18 cellular contexts compared by ENCODE assay signal in genomic region chr2:197142074-197142473, GRCh38.
DNase-seq lines count a peak whose midpoint lies in the region; ATAC-seq and TF ChIP-seq lines count a peak whose summit lies in the region.
"Had no signal": no experiment of that assay in that cellular context is flagged by ENCODE, and none has a peak within 500 bp of the region (broad histone marks: within the 10 kb centered on the region; RNA-seq: fewer than 3 reads in every experiment).

No MANE protein-coding gene starts in this region.

- H3K4me3 Mint-ChIP-seq in activated CD4-positive, alpha-beta T cell treated with anti-CD3 and anti-CD28 coated beads, Interleukin-2, amount 10 ng/mL, durations not matched to agents 24 days and 14 days: no peak overlapping the region
- H3K4me3 Mint-ChIP-seq in stimulated activated effector memory CD8-positive, alpha-beta T cell treated with anti-CD3 and anti-CD28 coated beads, Interleukin-12 subunit alpha, Interleukin-12 subunit beta, amount 100 ng/mL, for 72 hours: no peak overlapping the region

- peak overlapping the region; percentile 41 for H3K9ac ChIP-seq in OCI-LY3 (ENCODE audit: low read length)

- no peaks in the 10 kb centered on the region for H4K20me1 ChIP-seq in OCI-LY3 (ENCODE audit: insufficient read depth, low read length)

- peak overlapping the region; percentile 77 for H3K4me2 ChIP-seq in OCI-LY3 (ENCODE audit: low read length)
- H3K4me2 ChIP-seq: A549 had no signal

- H3K4me1 ChIP-seq in OCI-LY3 (ENCODE audit: low read length): peaks cover 80% of the 10 kb centered on the region
- H3K4me1 ChIP-seq in adrenal gland (replicated peaks in 1 of 2): peaks cover 27 to 45% of the 10 kb centered on the region in 2 donors
- H3K4me1 ChIP-seq in left lung: peaks cover 11 to 57% of the 10 kb centered on the region in 2 donors

- peaks cover 4% of the 10 kb centered on the region; the same call in 1 of the 2 replicates for H3K79me2 ChIP-seq in OCI-LY3 (ENCODE audit: low read length)

- WGBS in adrenal gland, 4 donors: 14 to 24% (median 21%) methylated on average over 1 of the region's 1 CpG

- ATAC-seq in stimulated activated effector memory CD8-positive, alpha-beta T cell treated with anti-CD3 and anti-CD28 coated beads, Interleukin-12 subunit alpha, Interleukin-12 subunit beta, amount 100 ng/mL, for 72 hours: no peak
- ATAC-seq in left lung: no peak
- ATAC-seq in HG02759 (IDR thresholded peaks at IDR 0.05; ENCODE audit: unreplicated experiment): no peak
- ATAC-seq: A549, left lobe of liver, upper lobe of right lung had no signal

- H3K4me1 Mint-ChIP-seq in activated CD4-positive, alpha-beta T cell treated with anti-CD3 and anti-CD28 coated beads, Interleukin-2, amount 10 ng/mL, durations not matched to agents 24 days and 14 days: peaks cover 51% of the 10 kb centered on the region
- H3K4me1 Mint-ChIP-seq in stimulated activated effector memory CD8-positive, alpha-beta T cell treated with anti-CD3 and anti-CD28 coated beads, Interleukin-12 subunit alpha, Interleukin-12 subunit beta, amount 100 ng/mL, for 72 hours: peaks cover 63% of the 10 kb centered on the region

- H3K4me3 ChIP-seq in OCI-LY3 (ENCODE audit: low read length) (peak overlapping the region; percentile 40), adrenal gland (no peak overlapping the region), left lung (no peak overlapping the region)
- H3K4me3 ChIP-seq: A549, upper lobe of right lung had no signal

- TF ChIP-seq POLR2A in adrenal gland (IDR thresholded peaks at IDR 0.05): no peak

- H3K27ac ChIP-seq in OCI-LY3 (ENCODE audit: low read length): peak overlapping the region; percentile 88
- peak overlapping the region in 3 of 5 donors; percentile 11 to 47 (median 36) for H3K27ac ChIP-seq in adrenal gland
- H3K27ac ChIP-seq in left lung: peak overlapping the region in 1 of 2 donors; percentile 69
- H3K27ac ChIP-seq: A549, upper lobe of right lung had no signal

- peaks cover 27% of the 10 kb centered on the region for H3K36me3 Mint-ChIP-seq in activated CD4-positive, alpha-beta T cell treated with anti-CD3 and anti-CD28 coated beads, Interleukin-2, amount 10 ng/mL, durations not matched to agents 24 days and 14 days (ENCODE audit: low read depth)
- H3K36me3 Mint-ChIP-seq in stimulated activated effector memory CD8-positive, alpha-beta T cell treated with anti-CD3 and anti-CD28 coated beads, Interleukin-12 subunit alpha, Interleukin-12 subunit beta, amount 100 ng/mL, for 72 hours: peaks cover 69% of the 10 kb centered on the region

- no peak for DNase-seq in activated CD4-positive, alpha-beta T cell treated with anti-CD3 and anti-CD28 coated beads, Interleukin-2, amount 10 ng/mL, durations not matched to agents 24 days and 14 days
- DNase-seq in activated CD4-positive, alpha-beta T cell treated with anti-CD3 and anti-CD28 coated beads, Interleukin-2, amount 50 U/mL, for 48 hours: no peak
- DNase-seq in adrenal gland (no peak), left lung (no peak), LoVo (ENCODE audit: low spot score) (no peak)
- no peak for DNase-seq in stimulated activated effector memory CD8-positive, alpha-beta T cell treated with anti-CD3 and anti-CD28 coated beads, Interleukin-12 subunit alpha, Interleukin-12 subunit beta, amount 100 ng/mL, for 72 hours (ENCODE audit: low spot score in 2 of 2)
- DNase-seq: activated effector memory CD4-positive, alpha-beta T cell treated with anti-CD3 and anti-CD28 coated beads, Interleukin-2, amount 50 U/mL, for 16 hours; cortex of kidney; foreskin melanocyte; IMR-90; Right ventricle myocardium superior; small intestine; upper lobe of right lung had no signal

- no peak overlapping the region for H2AFZ ChIP-seq in OCI-LY3 (ENCODE audit: low read depth, low read length)

- no peaks in the 10 kb centered on the region for H3K27me3 Mint-ChIP-seq in activated CD4-positive, alpha-beta T cell treated with anti-CD3 and anti-CD28 coated beads, Interleukin-2, amount 10 ng/mL, durations not matched to agents 24 days and 14 days
- H3K27me3 Mint-ChIP-seq: progenitor cell of endocrine pancreas had no signal

- no peaks in the 10 kb centered on the region for H3K9me3 Mint-ChIP-seq in activated CD4-positive, alpha-beta T cell treated with anti-CD3 and anti-CD28 coated beads, Interleukin-2, amount 10 ng/mL, durations not matched to agents 24 days and 14 days
- H3K9me3 Mint-ChIP-seq in stimulated activated effector memory CD8-positive, alpha-beta T cell treated with anti-CD3 and anti-CD28 coated beads, Interleukin-12 subunit alpha, Interleukin-12 subunit beta, amount 100 ng/mL, for 72 hours: no peaks in the 10 kb centered on the region

- TF ChIP-seq CTCF in OCI-LY3 (IDR thresholded peaks at IDR 0.05; ENCODE audit: low read depth, low read length) (no peak), adrenal gland (IDR thresholded peaks at IDR 0.05) (no peak), left lung (IDR thresholded peaks at IDR 0.05) (no peak)

- no peaks in the 10 kb centered on the region for H3K27me3 ChIP-seq in OCI-LY3 (ENCODE audit: low read depth, low read length)
- no peaks in the 10 kb centered on the region for H3K27me3 ChIP-seq in adrenal gland
- H3K27me3 ChIP-seq in left lung: no peaks in the 10 kb centered on the region
- H3K27me3 ChIP-seq: upper lobe of right lung had no signal

- peaks cover 10% of the 10 kb centered on the region for H3K36me3 ChIP-seq in OCI-LY3 (replicated peaks; ENCODE audit: low read depth, low read length)
- no peaks in the 10 kb centered on the region for H3K36me3 ChIP-seq in adrenal gland (replicated peaks in 1 of 2)
- no peaks in the 10 kb centered on the region for H3K36me3 ChIP-seq in left lung
- H3K36me3 ChIP-seq: upper lobe of right lung had no signal

- H3K9me3 ChIP-seq in OCI-LY3 (ENCODE audit: insufficient read depth, low read length) (peaks cover 11% of the 10 kb centered on the region; the same call in 1 of the 2 replicates), adrenal gland (replicated peaks in 1 of 3) (no peaks in the 10 kb centered on the region), left lung (no peaks in the 10 kb centered on the region)
- H3K9me3 ChIP-seq: A549, upper lobe of right lung had no signal

- peak overlapping the region; percentile 0 for H3K27ac Mint-ChIP-seq in activated CD4-positive, alpha-beta T cell treated with anti-CD3 and anti-CD28 coated beads, Interleukin-2, amount 10 ng/mL, durations not matched to agents 24 days and 14 days
- H3K27ac Mint-ChIP-seq in stimulated activated effector memory CD8-positive, alpha-beta T cell treated with anti-CD3 and anti-CD28 coated beads, Interleukin-12 subunit alpha, Interleukin-12 subunit beta, amount 100 ng/mL, for 72 hours: peak overlapping the region; percentile 75
- H3K27ac Mint-ChIP-seq: progenitor cell of endocrine pancreas had no signal

- intact Hi-C loops in activated CD4-positive, alpha-beta T cell treated with anti-CD3 and anti-CD28 coated beads, Interleukin-2, amount 10 ng/mL, durations not matched to agents 24 days and 14 days (cut with micrococcal nuclease): no loop called here
- intact Hi-C loops in adrenal gland (cut with DNase I) (no loop called here), left lung (cut with DNase I) (no loop called here)
